1 cellular context compared by ENCODE assay signal in the genomic region with DNA sequence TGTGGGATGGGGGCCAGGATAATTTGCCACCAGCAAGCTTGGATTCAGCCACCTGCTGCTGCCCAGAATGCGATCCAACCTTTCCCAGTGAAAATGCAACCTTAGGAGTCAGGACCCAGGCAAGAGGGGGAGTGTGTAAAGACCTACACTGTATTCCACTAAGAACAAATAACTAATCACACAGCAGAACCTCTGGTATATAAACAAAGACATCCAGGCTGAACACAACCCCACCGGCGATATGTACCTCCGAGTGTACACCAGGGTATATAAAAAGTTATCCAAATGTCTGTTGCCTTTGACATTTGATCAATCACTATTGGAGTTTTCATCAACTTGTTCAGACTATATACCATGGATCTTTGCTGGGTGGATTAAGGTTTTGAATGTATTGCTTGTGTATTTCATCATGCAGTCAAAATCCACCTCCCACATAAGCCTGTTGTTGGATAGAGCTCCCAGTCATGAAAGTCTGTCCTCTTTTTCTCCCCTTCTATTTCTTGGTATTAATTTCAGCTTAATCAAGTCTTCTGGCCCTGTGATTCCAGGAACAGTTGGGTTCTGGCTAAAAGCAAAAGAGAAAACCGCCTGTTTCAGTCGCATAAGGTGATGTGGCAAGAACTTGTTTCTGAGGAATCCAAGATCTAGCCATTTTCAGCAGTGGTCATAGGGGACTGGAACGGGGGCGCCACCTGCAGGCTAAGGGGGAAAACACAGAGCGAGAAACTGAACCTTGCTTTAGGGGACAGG.
A peak's percentile ranks its signal among the peaks of the same experiment; 100 is the strongest.
TF ChIP-seq lines count a peak whose summit lies in the region.

No MANE protein-coding gene starts in this region.

TF ChIP-seq in GM12878, 131 proteins besides CTCF, POLR2A, EP300 and RAD21 (continued from another document):
- TF ChIP-seq, protein P1, sequence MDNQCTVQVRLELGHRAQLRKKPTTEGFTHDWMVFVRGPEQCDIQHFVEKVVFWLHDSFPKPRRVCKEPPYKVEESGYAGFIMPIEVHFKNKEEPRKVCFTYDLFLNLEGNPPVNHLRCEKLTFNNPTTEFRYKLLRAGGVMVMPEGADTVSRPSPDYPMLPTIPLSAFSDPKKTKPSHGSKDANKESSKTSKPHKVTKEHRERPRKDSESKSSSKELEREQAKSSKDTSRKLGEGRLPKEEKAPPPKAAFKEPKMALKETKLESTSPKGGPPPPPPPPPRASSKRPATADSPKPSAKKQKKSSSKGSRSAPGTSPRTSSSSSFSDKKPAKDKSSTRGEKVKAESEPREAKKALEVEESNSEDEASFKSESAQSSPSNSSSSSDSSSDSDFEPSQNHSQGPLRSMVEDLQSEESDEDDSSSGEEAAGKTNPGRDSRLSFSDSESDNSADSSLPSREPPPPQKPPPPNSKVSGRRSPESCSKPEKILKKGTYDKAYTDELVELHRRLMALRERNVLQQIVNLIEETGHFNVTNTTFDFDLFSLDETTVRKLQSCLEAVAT (IDR thresholded peaks at IDR 0.05) = no peak
- TF ChIP-seq BMI1 (IDR thresholded peaks at IDR 0.05; ENCODE audit: borderline replicate concordance) (no peak), ZZZ3 (IDR thresholded peaks at IDR 0.05; ENCODE audit: control insufficient read depth, insufficient read length, low read depth) (no peak), RUNX3 (IDR thresholded peaks at IDR 0.05; ENCODE audit: low read length) (peak; percentile 48), ETV6 (conservative IDR thresholded peaks at IDR 0.05 in 1 of 2, IDR thresholded peaks at IDR 0.05 in 1 of 2; ENCODE audit: borderline replicate concordance in 1 of 2, low read depth in 1 of 2) (no peak), SP1 (IDR thresholded peaks at IDR 0.05; ENCODE audit: low read depth, low read length) (no peak), FOXK2 (IDR thresholded peaks at IDR 0.05) (no peak), RBBP5 (conservative IDR thresholded peaks at IDR 0.05) (no peak), ESRRA (IDR thresholded peaks at IDR 0.05; ENCODE audit: low read length) (no peak), YY1 (IDR thresholded peaks at IDR 0.05; ENCODE audit: low read depth, low read length) (peak; percentile 87), SIX5 (IDR thresholded peaks at IDR 0.05; ENCODE audit: low read depth, low read length, severe bottlenecking) (peak; percentile 3), CBFB (IDR thresholded peaks at IDR 0.05; ENCODE audit: low read depth) (no peak), ASH2L (IDR thresholded peaks at IDR 0.05; ENCODE audit: borderline replicate concordance, low read depth) (no peak), ZNF217 (IDR thresholded peaks at IDR 0.05) (no peak), NBN (IDR thresholded peaks at IDR 0.05) (no peak), CBX5 (IDR thresholded peaks at IDR 0.05; ENCODE audit: low read depth) (0 out of 2 replicates have a peak, but pooled peaks have one; percentile 50), CBX3 (IDR thresholded peaks at IDR 0.05; ENCODE audit: borderline replicate concordance, low read depth) (no peak), CEBPB (IDR thresholded peaks at IDR 0.05; ENCODE audit: borderline replicate concordance in 1 of 2, low read depth in 2 of 2, low read length in 2 of 2) (no peak), PML (IDR thresholded peaks at IDR 0.05; ENCODE audit: low read length) (no peak), MEF2B (IDR thresholded peaks at IDR 0.05; ENCODE audit: partially characterized antibody, poor library complexity, severe bottlenecking) (no peak), SMC3 (IDR thresholded peaks at IDR 0.05; ENCODE audit: borderline replicate concordance, low read length) (peak; percentile 90), MTA2 (IDR thresholded peaks at IDR 0.05; ENCODE audit: low read depth) (no peak), RFX5 (IDR thresholded peaks at IDR 0.05; ENCODE audit: low read depth, low read length) (no peak), MTA3 (IDR thresholded peaks at IDR 0.05; ENCODE audit: borderline replicate concordance, low read length) (no peak), SPI1 (IDR thresholded peaks at IDR 0.05; ENCODE audit: borderline replicate concordance, insufficient read depth, low read depth, low read length) (no peak), STAT3 (IDR thresholded peaks at IDR 0.05; ENCODE audit: low read depth, low read length) (no peak), ZNF24 (IDR thresholded peaks at IDR 0.05) (no peak), IKZF1 (conservative IDR thresholded peaks at IDR 0.05) (no peak), BCL11A (IDR thresholded peaks at IDR 0.05; ENCODE audit: low read depth, low read length) (no peak), WRNIP1 (IDR thresholded peaks at IDR 0.05; ENCODE audit: borderline replicate concordance, low read depth, low read length) (no peak), ZNF207 (IDR thresholded peaks at IDR 0.05; ENCODE audit: borderline replicate concordance) (no peak)
- TF ChIP-seq, protein P2, sequence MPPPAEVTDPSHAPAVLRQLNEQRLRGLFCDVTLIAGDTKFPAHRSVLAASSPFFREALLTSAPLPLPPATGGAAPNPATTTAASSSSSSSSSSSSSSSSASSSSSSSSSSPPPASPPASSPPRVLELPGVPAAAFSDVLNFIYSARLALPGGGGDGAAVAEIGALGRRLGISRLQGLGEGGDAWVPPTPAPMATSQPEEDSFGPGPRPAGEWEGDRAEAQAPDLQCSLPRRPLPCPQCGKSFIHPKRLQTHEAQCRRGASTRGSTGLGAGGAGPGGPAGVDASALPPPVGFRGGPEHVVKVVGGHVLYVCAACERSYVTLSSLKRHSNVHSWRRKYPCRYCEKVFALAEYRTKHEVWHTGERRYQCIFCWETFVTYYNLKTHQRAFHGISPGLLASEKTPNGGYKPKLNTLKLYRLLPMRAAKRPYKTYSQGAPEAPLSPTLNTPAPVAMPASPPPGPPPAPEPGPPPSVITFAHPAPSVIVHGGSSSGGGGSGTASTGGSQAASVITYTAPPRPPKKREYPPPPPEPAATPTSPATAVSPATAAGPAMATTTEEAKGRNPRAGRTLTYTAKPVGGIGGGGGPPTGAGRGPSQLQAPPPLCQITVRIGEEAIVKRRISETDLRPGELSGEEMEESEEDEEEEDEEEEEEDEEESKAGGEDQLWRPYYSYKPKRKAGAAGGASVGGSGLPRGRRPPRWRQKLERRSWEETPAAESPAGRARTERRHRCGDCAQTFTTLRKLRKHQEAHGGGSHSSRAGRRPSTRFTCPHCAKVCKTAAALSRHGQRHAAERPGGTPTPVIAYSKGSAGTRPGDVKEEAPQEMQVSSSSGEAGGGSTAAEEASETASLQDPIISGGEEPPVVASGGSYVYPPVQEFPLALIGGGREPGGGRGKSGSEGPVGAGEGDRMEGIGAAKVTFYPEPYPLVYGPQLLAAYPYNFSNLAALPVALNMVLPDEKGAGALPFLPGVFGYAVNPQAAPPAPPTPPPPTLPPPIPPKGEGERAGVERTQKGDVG (CRISPR knock-in tag; IDR thresholded peaks at IDR 0.05) = no peak
- TF ChIP-seq, protein P3, sequence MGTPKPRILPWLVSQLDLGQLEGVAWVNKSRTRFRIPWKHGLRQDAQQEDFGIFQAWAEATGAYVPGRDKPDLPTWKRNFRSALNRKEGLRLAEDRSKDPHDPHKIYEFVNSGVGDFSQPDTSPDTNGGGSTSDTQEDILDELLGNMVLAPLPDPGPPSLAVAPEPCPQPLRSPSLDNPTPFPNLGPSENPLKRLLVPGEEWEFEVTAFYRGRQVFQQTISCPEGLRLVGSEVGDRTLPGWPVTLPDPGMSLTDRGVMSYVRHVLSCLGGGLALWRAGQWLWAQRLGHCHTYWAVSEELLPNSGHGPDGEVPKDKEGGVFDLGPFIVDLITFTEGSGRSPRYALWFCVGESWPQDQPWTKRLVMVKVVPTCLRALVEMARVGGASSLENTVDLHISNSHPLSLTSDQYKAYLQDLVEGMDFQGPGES (IDR thresholded peaks at IDR 0.05) = no peak
- TF ChIP-seq, protein P4, sequence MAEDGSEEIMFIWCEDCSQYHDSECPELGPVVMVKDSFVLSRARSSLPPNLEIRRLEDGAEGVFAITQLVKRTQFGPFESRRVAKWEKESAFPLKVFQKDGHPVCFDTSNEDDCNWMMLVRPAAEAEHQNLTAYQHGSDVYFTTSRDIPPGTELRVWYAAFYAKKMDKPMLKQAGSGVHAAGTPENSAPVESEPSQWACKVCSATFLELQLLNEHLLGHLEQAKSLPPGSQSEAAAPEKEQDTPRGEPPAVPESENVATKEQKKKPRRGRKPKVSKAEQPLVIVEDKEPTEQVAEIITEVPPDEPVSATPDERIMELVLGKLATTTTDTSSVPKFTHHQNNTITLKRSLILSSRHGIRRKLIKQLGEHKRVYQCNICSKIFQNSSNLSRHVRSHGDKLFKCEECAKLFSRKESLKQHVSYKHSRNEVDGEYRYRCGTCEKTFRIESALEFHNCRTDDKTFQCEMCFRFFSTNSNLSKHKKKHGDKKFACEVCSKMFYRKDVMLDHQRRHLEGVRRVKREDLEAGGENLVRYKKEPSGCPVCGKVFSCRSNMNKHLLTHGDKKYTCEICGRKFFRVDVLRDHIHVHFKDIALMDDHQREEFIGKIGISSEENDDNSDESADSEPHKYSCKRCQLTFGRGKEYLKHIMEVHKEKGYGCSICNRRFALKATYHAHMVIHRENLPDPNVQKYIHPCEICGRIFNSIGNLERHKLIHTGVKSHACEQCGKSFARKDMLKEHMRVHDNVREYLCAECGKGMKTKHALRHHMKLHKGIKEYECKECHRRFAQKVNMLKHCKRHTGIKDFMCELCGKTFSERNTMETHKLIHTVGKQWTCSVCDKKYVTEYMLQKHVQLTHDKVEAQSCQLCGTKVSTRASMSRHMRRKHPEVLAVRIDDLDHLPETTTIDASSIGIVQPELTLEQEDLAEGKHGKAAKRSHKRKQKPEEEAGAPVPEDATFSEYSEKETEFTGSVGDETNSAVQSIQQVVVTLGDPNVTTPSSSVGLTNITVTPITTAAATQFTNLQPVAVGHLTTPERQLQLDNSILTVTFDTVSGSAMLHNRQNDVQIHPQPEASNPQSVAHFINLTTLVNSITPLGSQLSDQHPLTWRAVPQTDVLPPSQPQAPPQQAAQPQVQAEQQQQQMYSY (CRISPR knock-in tag; IDR thresholded peaks at IDR 0.05) = no peak
- TF ChIP-seq, protein P5, sequence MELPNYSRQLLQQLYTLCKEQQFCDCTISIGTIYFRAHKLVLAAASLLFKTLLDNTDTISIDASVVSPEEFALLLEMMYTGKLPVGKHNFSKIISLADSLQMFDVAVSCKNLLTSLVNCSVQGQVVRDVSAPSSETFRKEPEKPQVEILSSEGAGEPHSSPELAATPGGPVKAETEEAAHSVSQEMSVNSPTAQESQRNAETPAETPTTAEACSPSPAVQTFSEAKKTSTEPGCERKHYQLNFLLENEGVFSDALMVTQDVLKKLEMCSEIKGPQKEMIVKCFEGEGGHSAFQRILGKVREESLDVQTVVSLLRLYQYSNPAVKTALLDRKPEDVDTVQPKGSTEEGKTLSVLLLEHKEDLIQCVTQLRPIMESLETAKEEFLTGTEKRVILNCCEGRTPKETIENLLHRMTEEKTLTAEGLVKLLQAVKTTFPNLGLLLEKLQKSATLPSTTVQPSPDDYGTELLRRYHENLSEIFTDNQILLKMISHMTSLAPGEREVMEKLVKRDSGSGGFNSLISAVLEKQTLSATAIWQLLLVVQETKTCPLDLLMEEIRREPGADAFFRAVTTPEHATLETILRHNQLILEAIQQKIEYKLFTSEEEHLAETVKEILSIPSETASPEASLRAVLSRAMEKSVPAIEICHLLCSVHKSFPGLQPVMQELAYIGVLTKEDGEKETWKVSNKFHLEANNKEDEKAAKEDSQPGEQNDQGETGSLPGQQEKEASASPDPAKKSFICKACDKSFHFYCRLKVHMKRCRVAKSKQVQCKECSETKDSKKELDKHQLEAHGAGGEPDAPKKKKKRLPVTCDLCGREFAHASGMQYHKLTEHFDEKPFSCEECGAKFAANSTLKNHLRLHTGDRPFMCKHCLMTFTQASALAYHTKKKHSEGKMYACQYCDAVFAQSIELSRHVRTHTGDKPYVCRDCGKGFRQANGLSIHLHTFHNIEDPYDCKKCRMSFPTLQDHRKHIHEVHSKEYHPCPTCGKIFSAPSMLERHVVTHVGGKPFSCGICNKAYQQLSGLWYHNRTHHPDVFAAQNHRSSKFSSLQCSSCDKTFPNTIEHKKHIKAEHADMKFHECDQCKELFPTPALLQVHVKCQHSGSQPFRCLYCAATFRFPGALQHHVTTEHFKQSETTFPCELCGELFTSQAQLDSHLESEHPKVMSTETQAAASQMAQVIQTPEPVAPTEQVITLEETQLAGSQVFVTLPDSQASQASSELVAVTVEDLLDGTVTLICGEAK (IDR thresholded peaks at IDR 0.05; ENCODE audit: borderline replicate concordance) = no peak
- TF ChIP-seq, protein P6, sequence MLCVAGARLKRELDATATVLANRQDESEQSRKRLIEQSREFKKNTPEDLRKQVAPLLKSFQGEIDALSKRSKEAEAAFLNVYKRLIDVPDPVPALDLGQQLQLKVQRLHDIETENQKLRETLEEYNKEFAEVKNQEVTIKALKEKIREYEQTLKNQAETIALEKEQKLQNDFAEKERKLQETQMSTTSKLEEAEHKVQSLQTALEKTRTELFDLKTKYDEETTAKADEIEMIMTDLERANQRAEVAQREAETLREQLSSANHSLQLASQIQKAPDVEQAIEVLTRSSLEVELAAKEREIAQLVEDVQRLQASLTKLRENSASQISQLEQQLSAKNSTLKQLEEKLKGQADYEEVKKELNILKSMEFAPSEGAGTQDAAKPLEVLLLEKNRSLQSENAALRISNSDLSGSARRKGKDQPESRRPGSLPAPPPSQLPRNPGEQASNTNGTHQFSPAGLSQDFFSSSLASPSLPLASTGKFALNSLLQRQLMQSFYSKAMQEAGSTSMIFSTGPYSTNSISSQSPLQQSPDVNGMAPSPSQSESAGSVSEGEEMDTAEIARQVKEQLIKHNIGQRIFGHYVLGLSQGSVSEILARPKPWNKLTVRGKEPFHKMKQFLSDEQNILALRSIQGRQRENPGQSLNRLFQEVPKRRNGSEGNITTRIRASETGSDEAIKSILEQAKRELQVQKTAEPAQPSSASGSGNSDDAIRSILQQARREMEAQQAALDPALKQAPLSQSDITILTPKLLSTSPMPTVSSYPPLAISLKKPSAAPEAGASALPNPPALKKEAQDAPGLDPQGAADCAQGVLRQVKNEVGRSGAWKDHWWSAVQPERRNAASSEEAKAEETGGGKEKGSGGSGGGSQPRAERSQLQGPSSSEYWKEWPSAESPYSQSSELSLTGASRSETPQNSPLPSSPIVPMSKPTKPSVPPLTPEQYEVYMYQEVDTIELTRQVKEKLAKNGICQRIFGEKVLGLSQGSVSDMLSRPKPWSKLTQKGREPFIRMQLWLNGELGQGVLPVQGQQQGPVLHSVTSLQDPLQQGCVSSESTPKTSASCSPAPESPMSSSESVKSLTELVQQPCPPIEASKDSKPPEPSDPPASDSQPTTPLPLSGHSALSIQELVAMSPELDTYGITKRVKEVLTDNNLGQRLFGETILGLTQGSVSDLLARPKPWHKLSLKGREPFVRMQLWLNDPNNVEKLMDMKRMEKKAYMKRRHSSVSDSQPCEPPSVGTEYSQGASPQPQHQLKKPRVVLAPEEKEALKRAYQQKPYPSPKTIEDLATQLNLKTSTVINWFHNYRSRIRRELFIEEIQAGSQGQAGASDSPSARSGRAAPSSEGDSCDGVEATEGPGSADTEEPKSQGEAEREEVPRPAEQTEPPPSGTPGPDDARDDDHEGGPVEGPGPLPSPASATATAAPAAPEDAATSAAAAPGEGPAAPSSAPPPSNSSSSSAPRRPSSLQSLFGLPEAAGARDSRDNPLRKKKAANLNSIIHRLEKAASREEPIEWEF (IDR thresholded peaks at IDR 0.05; ENCODE audit: insufficient replicate concordance, low read depth, low read length) = no peak
- TF ChIP-seq, protein P7, sequence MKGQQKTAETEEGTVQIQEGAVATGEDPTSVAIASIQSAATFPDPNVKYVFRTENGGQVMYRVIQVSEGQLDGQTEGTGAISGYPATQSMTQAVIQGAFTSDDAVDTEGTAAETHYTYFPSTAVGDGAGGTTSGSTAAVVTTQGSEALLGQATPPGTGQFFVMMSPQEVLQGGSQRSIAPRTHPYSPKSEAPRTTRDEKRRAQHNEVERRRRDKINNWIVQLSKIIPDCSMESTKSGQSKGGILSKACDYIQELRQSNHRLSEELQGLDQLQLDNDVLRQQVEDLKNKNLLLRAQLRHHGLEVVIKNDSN (IDR thresholded peaks at IDR 0.05; ENCODE audit: borderline replicate concordance, extremely low read length, insufficient read depth, low read depth, low read length) = no peak
TF ChIP-seq in GM12878: peak in this region for 8.
